In genomic region chr1:2586154-2587070, GRCh38 we compare ENCODE assay signal across 8 cellular contexts. TPM values are rescaled to one million over a fixed set of nuclear protein-coding genes. Genes with fewer than 3 reads are reported as not detected.
DNase-seq lines count a peak whose midpoint lies in the region; ATAC-seq, FAIRE-seq and TF ChIP-seq lines count a peak whose summit lies in the region.

A gene with protein sequence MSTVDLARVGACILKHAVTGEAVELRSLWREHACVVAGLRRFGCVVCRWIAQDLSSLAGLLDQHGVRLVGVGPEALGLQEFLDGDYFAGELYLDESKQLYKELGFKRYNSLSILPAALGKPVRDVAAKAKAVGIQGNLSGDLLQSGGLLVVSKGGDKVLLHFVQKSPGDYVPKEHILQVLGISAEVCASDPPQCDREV (plus strand): TSS chr1:2586777. CDS start chr1:2586886, 109 bp downstream.

- H3K9me3 Mint-ChIP-seq in activated B cell treated with CpG ODN at 0.5 μM for 24 hours: peaks cover 2% of the 10 kb centered on the region

- TF ChIP-seq POLR2A in GM18951 (IDR thresholded peaks at IDR 0.05; ENCODE audit: extremely low read depth, insufficient read depth, insufficient read length): peak; percentile 69

- in situ Hi-C loops in GM18951 (cut with MboI; ENCODE audit: low sequenced_read_pairs, unreplicated experiment): no loop called here

- peak within 1 kb of the TSS; percentile 92 for H3K4me3 Mint-ChIP-seq in activated B cell treated with CpG ODN at 0.5 μM for 24 hours

- H3K4me1 ChIP-seq in small intestine (ENCODE audit: control insufficient read depth in 2 of 2, insufficient read depth in 1 of 2, low read depth in 1 of 2, low read length in 1 of 2): peaks cover 0 to 8% of the 10 kb centered on the region in 2 donors

- no peak for FAIRE-seq in small intestine (lab: Jason Lieb, UNC)

- POLR2A ChIA-PET in activated B cell treated with CpG ODN at 0.5 μM for 24 hours (lab: Charles Lee): interaction anchor here (0.6 to 8.1 kb wide), 25 partner anchors 8 to 1270 kb away, joined by 3 to 224 read pairs (median 5); partner anchors contain the start of genes CEP104, DFFB, FAAP20 and PANK4

- WGBS in small intestine, 3 donors: 0 to 1% (median 0%) methylated on average over 50 to 107 of the region's 107 CpGs

- no peaks in the 10 kb centered on the region for H3K27me3 Mint-ChIP-seq in activated B cell treated with CpG ODN at 0.5 μM for 24 hours

- peaks cover 47% of the 10 kb centered on the region for H3K4me1 Mint-ChIP-seq in activated B cell treated with CpG ODN at 0.5 μM for 24 hours

- no peaks in the 10 kb centered on the region for H3K9me3 ChIP-seq in small intestine (ENCODE audit: control insufficient read depth, low read depth)

- H3K36me3 Mint-ChIP-seq in activated B cell treated with CpG ODN at 0.5 μM for 24 hours (ENCODE audit: low read depth): peaks cover 5% of the 10 kb centered on the region

- H3K27ac ChIP-seq in small intestine (ENCODE audit: low read depth in 1 of 2, low read length in 1 of 2): peak within 1 kb of the TSS; percentile 89 to 99

- H3K36me3 ChIP-seq in small intestine (ENCODE audit: control insufficient read depth in 2 of 2, insufficient read depth in 2 of 2, low read length in 2 of 2): peaks cover 0 to 5% of the 10 kb centered on the region in 2 donors

- TF ChIP-seq CTCF in activated B cell treated with CpG ODN at 0.5 μM for 24 hours (IDR thresholded peaks at IDR 0.05) (no peak), cardiac fibroblast (IDR thresholded peaks at IDR 0.05; ENCODE audit: low read depth, low read length) (no peak)

- ATAC-seq in HG03175 (IDR thresholded peaks at IDR 0.05; ENCODE audit: unreplicated experiment) (peak; percentile 71), activated B cell treated with CpG ODN at 0.5 μM for 24 hours (ENCODE audit: low read depth) (peak; percentile 74)

- H3K27ac Mint-ChIP-seq in activated B cell treated with CpG ODN at 0.5 μM for 24 hours: peak within 1 kb of the TSS; percentile 98

- intact Hi-C loops in activated B cell treated with CpG ODN at 0.5 μM for 24 hours (cut with micrococcal nuclease): loop anchor here (1.0 to 10.0 kb wide), 9 partner anchors 38 to 1318 kb away; partner anchors contain the start of genes C1orf174, MORN1, NADK and PANK4

- DNase-seq in AG08396 (ENCODE audit: low spot score) (peak; percentile 100), NCI-H345 treated with DMSO at 0.1 percent for 48 hours (lab: John Stamatoyannopoulos, UW; ENCODE audit: unreplicated experiment) (peak; percentile 93), activated B cell treated with CpG ODN at 0.5 μM for 24 hours (peak; percentile 99), cardiac fibroblast (ENCODE audit: low read depth in 2 of 2) (peak; percentile 99 to 100), iPS-NIHi11 (ENCODE audit: low spot score) (peak; percentile 100), small intestine (peak; percentile 99)

- H3K4me3 ChIP-seq in cardiac fibroblast (replicated peaks in 1 of 2; ENCODE audit: low read depth in 2 of 2, low read length in 2 of 2) (peak within 1 kb of the TSS; percentile 68 to 76), small intestine (ENCODE audit: low read depth in 1 of 2, low read length in 2 of 2) (peak within 1 kb of the TSS; percentile 78 to 88)

- no peaks in the 10 kb centered on the region for H3K27me3 ChIP-seq in small intestine (ENCODE audit: control insufficient read depth in 2 of 2, insufficient read depth in 2 of 2, low read length in 2 of 2)

- CTCF ChIA-PET in activated B cell treated with CpG ODN at 0.5 μM for 24 hours (lab: Charles Lee): interaction anchor here (0.8 to 3.7 kb wide), 12 partner anchors 9 to 391 kb away, joined by 3 to 39 read pairs (median 4); partner anchors contain the start of genes PANK4 and TNFRSF14

RNA-seq across cellular contexts. Expression of the gene that starts here (rescaled TPM):
- 12.6 and 13.5 TPM in 2 replicates for total RNA-seq in activated B cell treated with CpG ODN at 0.5 μM for 24 hours
- polyA plus RNA-seq in small intestine: 10 to 100 TPM; 28.9 to 48.1 (median 46.3) TPM

Comparison
In these comparisons a context has a peak if more than half of its experiments do, and no peak if none do; other contexts are left out.
1. Peak in every context shown above with its lines: DNase-seq, ATAC-seq, H3K4me3 ChIP-seq and H3K27ac ChIP-seq.